In genomic region chr14:97395068-97395467, GRCh38 we compare ENCODE assay signal across 21 cellular contexts.
"Had no signal": no experiment of that assay in that cellular context is flagged by ENCODE, and none has a peak within 500 bp of the region (broad histone marks: within the 10 kb centered on the region; RNA-seq: fewer than 3 reads in every experiment).

No MANE protein-coding gene starts in this region.

- H3K9me3 Mint-ChIP-seq: dendritic cell treated with granulocyte-macrophage colony-stimulating factor and Interleukin-4, amounts not matched to agents 40 ng/mL and 50 ng/mL, for 4 days had no signal

- H3K4me3 Mint-ChIP-seq: activated CD4-positive, alpha-beta T cell treated with anti-CD3 and anti-CD28 coated beads, Interleukin-2, amount 10 ng/mL, durations not matched to agents 7 days and 5 days; activated CD8-positive, alpha-beta T cell treated with anti-CD3 and anti-CD28 coated beads for 36 hours; activated naive CD4-positive, alpha-beta T cell treated with anti-CD3 and anti-CD28 coated beads, Interleukin-2, amount 50 U/mL, for 24 hours; dendritic cell treated with granulocyte-macrophage colony-stimulating factor and Interleukin-4, amounts not matched to agents 40 ng/mL and 50 ng/mL, for 4 days; naive thymus-derived CD4-positive, alpha-beta T cell; T-helper 2 cell treated with Interferon-gamma antibody and Interleukin-4, amounts not matched to agents 5 μg/mL and 100 μg/mL, for 36 hours had no signal

- H3K27me3 Mint-ChIP-seq: activated CD4-positive, alpha-beta T cell treated with anti-CD3 and anti-CD28 coated beads, Interleukin-2, amount 10 ng/mL, durations not matched to agents 7 days and 5 days; activated CD8-positive, alpha-beta T cell treated with anti-CD3 and anti-CD28 coated beads for 36 hours; activated naive CD4-positive, alpha-beta T cell treated with anti-CD3 and anti-CD28 coated beads, Interleukin-2, amount 50 U/mL, for 24 hours had no signal

- H3K27ac Mint-ChIP-seq: activated CD4-positive, alpha-beta T cell treated with anti-CD3 and anti-CD28 coated beads, Interleukin-2, amount 10 ng/mL, durations not matched to agents 7 days and 5 days; activated CD8-positive, alpha-beta T cell treated with anti-CD3 and anti-CD28 coated beads for 36 hours; activated naive CD4-positive, alpha-beta T cell treated with anti-CD3 and anti-CD28 coated beads, Interleukin-2, amount 50 U/mL, for 24 hours; dendritic cell treated with granulocyte-macrophage colony-stimulating factor and Interleukin-4, amounts not matched to agents 40 ng/mL and 50 ng/mL, for 4 days; T-helper 2 cell treated with Interferon-gamma antibody and Interleukin-4, amounts not matched to agents 5 μg/mL and 100 μg/mL, for 36 hours had no signal

- H3K36me3 Mint-ChIP-seq: activated naive CD4-positive, alpha-beta T cell treated with anti-CD3 and anti-CD28 coated beads, Interleukin-2, amount 50 U/mL, for 24 hours had no signal

- H3K4me1 Mint-ChIP-seq: activated CD4-positive, alpha-beta T cell treated with anti-CD3 and anti-CD28 coated beads, Interleukin-2, amount 10 ng/mL, durations not matched to agents 7 days and 5 days had no signal

- DNase-seq: activated CD4-positive, alpha-beta T cell treated with anti-CD3 and anti-CD28 coated beads, Interleukin-2, amount 10 ng/mL, durations not matched to agents 7 days and 5 days; activated CD8-positive, alpha-beta T cell treated with anti-CD3 and anti-CD28 coated beads for 36 hours; activated gamma-delta T cell treated with Interleukin-2 at 50 U/mL for 16 hours; anterior cingulate cortex; body of pancreas; effector CD4-positive, alpha-beta T cell; erythroblast; foreskin keratinocyte; glutamatergic neuron; kidney glomerular epithelial cell; left ventricle myocardium inferior; naive thymus-derived CD4-positive, alpha-beta T cell; ovary; psoas muscle; stimulated activated CD4-positive, alpha-beta T cell treated with anti-CD3 and anti-CD28 coated beads, Interleukin-4, amount 100 ng/mL, for 24 hours; stimulated activated naive CD8-positive, alpha-beta T cell treated with anti-CD3 and anti-CD28 coated beads, Interleukin-15, Interleukin-2, amounts not matched to agents 100 U/mL and 50 U/mL, for 24 hours; upper lobe of right lung had no signal

- ATAC-seq: activated CD4-positive, CD25-positive, alpha-beta regulatory T cell treated with anti-CD3 and anti-CD28 coated beads, Interleukin-2, amount 50 U/mL, for 24 hours; activated CD8-positive, alpha-beta T cell treated with anti-CD3 and anti-CD28 coated beads for 36 hours; body of pancreas; foreskin keratinocyte; naive thymus-derived CD4-positive, alpha-beta T cell; psoas muscle; stimulated activated naive CD8-positive, alpha-beta T cell treated with anti-CD3 and anti-CD28 coated beads, Interleukin-15, Interleukin-2, amounts not matched to agents 100 U/mL and 50 U/mL, for 24 hours; upper lobe of right lung had no signal
